Comparison of ENCODE assay signal across 26 cellular contexts in the genomic region with DNA sequence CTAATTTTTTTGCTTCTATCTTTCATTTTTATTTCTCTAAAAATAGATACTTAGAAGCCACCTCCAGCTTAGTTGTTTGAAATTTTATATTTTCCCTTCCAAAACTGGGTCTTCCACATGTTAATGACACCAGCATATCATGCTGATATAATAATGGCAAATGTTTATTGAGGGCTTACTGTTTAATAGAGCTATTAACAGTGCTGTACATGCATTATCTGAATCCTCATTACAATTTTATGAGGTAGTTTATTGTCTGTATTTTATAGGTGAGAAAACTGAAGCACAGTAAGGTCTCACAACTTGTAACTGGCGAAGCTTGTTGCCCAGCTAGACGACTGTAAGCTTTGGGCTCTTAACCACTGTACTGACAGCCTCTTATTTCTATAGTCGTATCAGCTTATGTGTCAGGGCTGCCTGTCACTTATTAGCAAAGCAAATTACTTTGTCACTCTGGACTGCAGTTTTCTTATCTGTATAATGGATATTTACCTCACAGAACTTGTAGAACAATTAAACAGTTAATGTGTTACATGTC.
"Had no signal": no experiment of that assay in that cellular context is flagged by ENCODE, and none has a peak within 500 bp of the region (broad histone marks: within the 10 kb centered on the region; RNA-seq: fewer than 3 reads in every experiment).

No MANE protein-coding gene starts in this region.

- H3K9me3 ChIP-seq: ascending aorta, colonic mucosa, esophagus squamous epithelium, right atrium auricular region, tibial nerve had no signal

- H3K4me1 ChIP-seq: colonic mucosa had no signal

- H3K36me3 ChIP-seq: ascending aorta, colonic mucosa, right atrium auricular region had no signal

- H3K27ac ChIP-seq: cardiac muscle cell, colonic mucosa, epithelial cell of prostate, esophagus squamous epithelium, tibial nerve, VCaP had no signal

- DNase-seq: activated CD4-positive, alpha-beta memory T cell treated with anti-CD3 and anti-CD28 coated beads for 36 hours; activated CD4-positive, alpha-beta T cell treated with anti-CD3 and anti-CD28 coated beads for 48 hours; activated CD8-positive, alpha-beta memory T cell treated with anti-CD3 and anti-CD28 coated beads, Interleukin-2, amount 50 U/mL, for 4 hours; activated gamma-delta T cell; activated naive CD4-positive, alpha-beta T cell treated with anti-CD3 and anti-CD28 coated beads, Interleukin-2, amount 10 ng/mL, durations not matched to agents 7 days and 5 days; activated naive CD8-positive, alpha-beta T cell treated with anti-CD3 and anti-CD28 coated beads, Interleukin-2, amount 10 ng/mL, durations not matched to agents 7 days and 5 days; activated T-cell treated with anti-CD3 and anti-CD28 coated beads, Interleukin-2, amount 50 U/mL, for 1 hour; cerebellar nuclear complex; colonic mucosa; effector CD8-positive, alpha-beta T cell; esophagus squamous epithelium; foreskin melanocyte; mammary epithelial cell; naive thymus-derived CD8-positive, alpha-beta T cell; occipital lobe; stimulated activated CD4-positive, alpha-beta T cell treated with anti-CD3 and anti-CD28 coated beads, Interleukin-15, amount 100 ng/mL, for 24 hours; stimulated activated CD4-positive, alpha-beta T cell treated with anti-CD3 and anti-CD28 coated beads, Interleukin-2, amount 100 ng/mL, for 24 hours; stimulated activated naive CD4-positive, alpha-beta T cell had no signal

- ATAC-seq: activated CD4-positive, CD25-positive, alpha-beta regulatory T cell treated with anti-CD3 and anti-CD28 coated beads, Interleukin-2, amount 50 U/mL, for 24 hours; naive thymus-derived CD8-positive, alpha-beta T cell had no signal

- FAIRE-seq: endometrium had no signal

- H3K4me3 ChIP-seq: ascending aorta, cardiac muscle cell, colonic mucosa, esophagus squamous epithelium, right atrium auricular region, tibial nerve had no signal
